Comparison of ENCODE assay signal across 8 cellular contexts in genomic region chr14:21300892-21301291, GRCh38. TPM values are rescaled to one million over a fixed set of nuclear protein-coding genes. Genes with fewer than 3 reads are reported as not detected.
DNase-seq lines count a peak whose midpoint lies in the region; TF ChIP-seq lines count a peak whose summit lies in the region.

No MANE protein-coding gene starts in this region.

- H3K4me3 ChIP-seq in GM12865 (ENCODE audit: low read depth, low read length) = peak overlapping the region; percentile 1; the same call in 1 of the 2 replicates

- no peak for TF ChIP-seq CTCF in GM12865 (IDR thresholded peaks at IDR 0.05; ENCODE audit: insufficient read depth, low read depth, low read length, missing control alignments)

- DNase-seq in GM12865 (ENCODE audit: low read depth) (peak; percentile 28), NCI-H748 treated with DMSO at 0.1 percent for 48 hours (lab: John Stamatoyannopoulos, UW) (peak; percentile 18), astrocyte of the hippocampus (ENCODE audit: low read depth, low spot score) (peak; percentile 31), left kidney (ENCODE audit: low read depth, low spot score) (peak; percentile 79), midbrain (lab: John Stamatoyannopoulos, UW) (no peak), HT-29 (ENCODE audit: low spot score) (no peak), AG08396 (ENCODE audit: low spot score) (no peak)
- DNase-seq in stimulated activated naive CD4-positive, alpha-beta T cell treated with Interleukin-2 at 50 U/mL for 16 hours (lab: John Stamatoyannopoulos, UW) = peak; percentile 11

RNA-seq across cellular contexts. Expression of gene RPGRIP1, which starts 21.0 kb away (rescaled TPM):
- 0.05 and 0.33 TPM in 2 replicates for total RNA-seq in HT-29 (2014; rRNA removed; shearing (Covaris generic))

RNA-seq across cellular contexts. Expression of gene HNRNPC, which starts 31.6 kb away (rescaled TPM):
- total RNA-seq in HT-29 (2014; rRNA removed; shearing (Covaris generic)) = 375 and 471 TPM in 2 replicates

Comparison
In these comparisons a context has a peak if more than half of its experiments do, and no peak if none do; other contexts are left out.
1. DNase-seq: peak in GM12865 (single experiment), NCI-H748 treated with DMSO at 0.1 percent for 48 hours (single experiment), astrocyte of the hippocampus (single experiment), left kidney (single experiment) and stimulated activated naive CD4-positive, alpha-beta T cell treated with Interleukin-2 at 50 U/mL for 16 hours (single experiment); none in midbrain (single experiment), HT-29 (single experiment) and AG08396 (single experiment).